Comparison of ENCODE assay signal across 8 cellular contexts in the genomic region with DNA sequence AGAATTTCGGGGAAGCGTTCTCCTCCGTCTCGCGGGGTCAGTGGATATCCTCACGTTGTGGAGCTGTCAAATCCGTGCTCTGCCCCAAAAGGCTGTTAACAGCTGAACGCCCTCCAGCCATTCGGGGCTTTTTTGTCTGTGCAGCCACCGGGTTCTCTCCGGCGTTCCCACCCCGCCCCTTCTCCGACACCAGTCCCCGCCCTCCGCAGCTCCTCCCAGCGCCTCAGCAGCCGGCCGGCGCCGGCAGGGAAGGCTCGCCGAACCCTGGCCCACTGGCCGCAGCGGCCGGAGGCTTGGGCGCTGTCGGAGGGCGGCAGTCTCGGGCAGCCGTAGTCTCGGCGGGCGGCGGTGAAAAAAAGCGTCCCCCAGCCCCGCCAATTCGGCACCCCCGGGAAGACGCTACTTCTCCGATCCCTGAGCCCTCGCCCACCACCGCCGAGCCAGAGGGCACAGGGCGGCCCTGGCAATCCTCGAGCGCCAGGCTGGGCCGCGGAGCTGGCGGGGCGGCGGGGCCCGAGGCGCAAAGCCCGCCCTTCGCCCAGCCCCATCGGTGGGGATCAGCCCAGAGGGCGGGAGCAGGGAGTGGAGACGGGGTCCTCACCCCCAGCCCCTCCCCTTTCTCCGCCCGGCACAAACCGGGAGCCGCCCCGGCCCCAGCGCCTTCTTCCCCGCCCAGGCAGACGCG.
DNase-seq lines count a peak whose midpoint lies in the region; ATAC-seq and TF ChIP-seq lines count a peak whose summit lies in the region.

A gene (minus strand): TSS at position 496 of the 685 bp plus-strand sequence. CDS start 773 bp downstream, outside the sequence.

- no peaks in the 10 kb centered on the region for H3K27me3 ChIP-seq in HL-60 (ENCODE audit: insufficient read depth, poor library complexity, severe bottlenecking)

- no peak for TF ChIP-seq CTCF in HL-60 (IDR thresholded peaks at IDR 0.05; ENCODE audit: insufficient read depth, low read length)

- H3K27ac ChIP-seq in HL-60 (replicated peaks): peak within 1 kb of the TSS; percentile 86

- ATAC-seq in GM19463 (IDR thresholded peaks at IDR 0.05; ENCODE audit: unreplicated experiment): peak; percentile 70

- H3K4me3 ChIP-seq in HL-60 (replicated peaks; ENCODE audit: insufficient read depth, low read length): peak within 1 kb of the TSS; percentile 97

- DNase-seq in CMK (ENCODE audit: low read depth): peak; percentile 66
- DNase-seq in HL-60 (ENCODE audit: low read depth in 1 of 2, low spot score in 1 of 2): peak; percentile 51 to 88
- peak; percentile 91 for DNase-seq in NK-92 treated with Interleukin-12 subunit alpha and Interleukin-12 subunit beta, amount 100 ng/mL, for 24 hours (lab: John Stamatoyannopoulos, UW)
- DNase-seq in activated CD8-positive, alpha-beta memory T cell treated with anti-CD3 and anti-CD28 coated beads for 24 hours: peak; percentile 92
- peak; percentile 68 for DNase-seq in effector CD8-positive, alpha-beta T cell (lab: John Stamatoyannopoulos, UW)
- DNase-seq in medulla oblongata (ENCODE audit: extremely low spot score): peak; percentile 93
- DNase-seq in stimulated activated CD4-positive, alpha-beta T cell treated with anti-CD3 and anti-CD28 coated beads, TNF-alpha, amount 100 ng/mL, for 48 hours (ENCODE audit: low read depth in 3 of 3): peak; percentile 89 to 91 (median 90)

Comparison
In these comparisons a context has a peak if more than half of its experiments do, and no peak if none do; other contexts are left out.
1. Peak in every context shown above with its lines: DNase-seq, ATAC-seq, H3K4me3 ChIP-seq and H3K27ac ChIP-seq.